Comparison of ENCODE assay signal across 17 cellular contexts in the genomic region with DNA sequence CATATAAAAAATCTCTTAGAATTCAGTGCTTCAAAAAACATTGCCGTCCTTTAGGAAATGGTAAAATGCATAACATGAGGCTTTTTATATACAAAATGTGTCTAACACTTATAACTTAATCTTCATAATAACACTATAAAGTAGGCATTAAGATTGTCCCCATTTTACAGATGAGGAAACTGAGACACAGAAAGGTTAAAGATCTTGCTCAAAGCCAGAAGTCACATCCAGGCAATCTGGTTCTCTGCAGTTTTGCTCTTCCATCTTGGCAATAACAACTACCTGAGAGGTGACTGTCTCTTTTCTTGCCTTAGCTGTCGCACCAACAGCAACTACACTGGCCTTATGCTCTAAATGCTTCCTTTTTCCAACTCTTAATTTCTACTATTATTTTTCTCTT. TPM values are rescaled to one million over a fixed set of nuclear protein-coding genes. Genes with fewer than 3 reads are reported as not detected.
DNase-seq lines count a peak whose midpoint lies in the region; ATAC-seq, FAIRE-seq and TF ChIP-seq lines count a peak whose summit lies in the region.
"Had no signal": no experiment of that assay in that cellular context is flagged by ENCODE, and none has a peak within 500 bp of the region (broad histone marks: within the 10 kb centered on the region; RNA-seq: fewer than 3 reads in every experiment).

No MANE protein-coding gene starts in this region.

- H3K4me3 Mint-ChIP-seq in activated T-cell treated with anti-CD3 and anti-CD28 coated beads, Interleukin-2, amount 50 U/mL, for 24 hours = no peak overlapping the region
- H3K4me3 Mint-ChIP-seq in stimulated activated effector memory CD8-positive, alpha-beta T cell treated with anti-CD3 and anti-CD28 coated beads, Interleukin-12 subunit alpha, Interleukin-12 subunit beta, amount 100 ng/mL, for 72 hours = no peak overlapping the region
- H3K4me3 Mint-ChIP-seq: B cell; CD8-positive, alpha-beta T cell; H9 had no signal

- DNase-seq in activated T-cell treated with anti-CD3 and anti-CD28 coated beads, Interleukin-2, amount 50 U/mL, for 24 hours = no peak
- no peak for DNase-seq in activated T-cell treated with anti-CD3 and anti-CD28 coated beads for 4 hours
- no peak for DNase-seq in GM18507 (ENCODE audit: extremely low spot score, insufficient read length, low read depth)
- no peak for DNase-seq in dorsolateral prefrontal cortex
- DNase-seq in stimulated activated effector memory CD8-positive, alpha-beta T cell treated with anti-CD3 and anti-CD28 coated beads, Interleukin-12 subunit alpha, Interleukin-12 subunit beta, amount 100 ng/mL, for 72 hours (ENCODE audit: low spot score in 2 of 2) = no peak
- DNase-seq: CD8-positive, alpha-beta T cell; DMS 273 treated with DMSO at 0.1 percent for 48 hours; DMS53; DND-41; EL; H9 had no signal

- intact Hi-C loops in dorsolateral prefrontal cortex (cut with DNase I) = no loop called here

- H3K27ac Mint-ChIP-seq in activated T-cell treated with anti-CD3 and anti-CD28 coated beads, Interleukin-2, amount 50 U/mL, for 24 hours = peak overlapping the region; percentile 18
- peak overlapping the region; percentile 15 for H3K27ac Mint-ChIP-seq in stimulated activated effector memory CD8-positive, alpha-beta T cell treated with anti-CD3 and anti-CD28 coated beads, Interleukin-12 subunit alpha, Interleukin-12 subunit beta, amount 100 ng/mL, for 72 hours
- H3K27ac Mint-ChIP-seq: B cell; CD8-positive, alpha-beta T cell; H9 had no signal

- H3K4me1 Mint-ChIP-seq in activated T-cell treated with anti-CD3 and anti-CD28 coated beads, Interleukin-2, amount 50 U/mL, for 24 hours (ENCODE audit: low read depth) = peaks cover 34% of the 10 kb centered on the region
- H3K4me1 Mint-ChIP-seq in stimulated activated effector memory CD8-positive, alpha-beta T cell treated with anti-CD3 and anti-CD28 coated beads, Interleukin-12 subunit alpha, Interleukin-12 subunit beta, amount 100 ng/mL, for 72 hours = peaks cover 9% of the 10 kb centered on the region
- H3K4me1 Mint-ChIP-seq: H9 had no signal

- no peaks in the 10 kb centered on the region for H3K9me3 Mint-ChIP-seq in activated T-cell treated with anti-CD3 and anti-CD28 coated beads, Interleukin-2, amount 50 U/mL, for 24 hours
- no peaks in the 10 kb centered on the region for H3K9me3 Mint-ChIP-seq in stimulated activated effector memory CD8-positive, alpha-beta T cell treated with anti-CD3 and anti-CD28 coated beads, Interleukin-12 subunit alpha, Interleukin-12 subunit beta, amount 100 ng/mL, for 72 hours
- H3K9me3 Mint-ChIP-seq: CD8-positive, alpha-beta T cell; H9 had no signal

- no peak overlapping the region for H3K4me3 ChIP-seq in dorsolateral prefrontal cortex
- H3K4me3 ChIP-seq: BLaER1 treated with 17β-estradiol and CSF1 and Interleukin-3, amounts not matched to agents 10 nM and 100 nM had no signal

- TF ChIP-seq CTCF in dorsolateral prefrontal cortex (IDR thresholded peaks at IDR 0.05 in 54 of 56, conservative IDR thresholded peaks at IDR 0.05 in 2 of 56; ENCODE audit: low read depth in 1 of 56, partially characterized antibody in 56 of 56) = no peak

- no peak for ATAC-seq in stimulated activated effector memory CD8-positive, alpha-beta T cell treated with anti-CD3 and anti-CD28 coated beads, Interleukin-12 subunit alpha, Interleukin-12 subunit beta, amount 100 ng/mL, for 72 hours
- ATAC-seq in GM21381 (IDR thresholded peaks at IDR 0.05; ENCODE audit: unreplicated experiment) = no peak
- ATAC-seq in HG03139 (IDR thresholded peaks at IDR 0.05; ENCODE audit: unreplicated experiment) = no peak
- ATAC-seq: CD8-positive, alpha-beta T cell had no signal

- H3K27me3 ChIP-seq in dorsolateral prefrontal cortex = no peaks in the 10 kb centered on the region
- H3K27me3 ChIP-seq: BLaER1 treated with 17β-estradiol and CSF1 and Interleukin-3, amounts not matched to agents 10 nM and 100 nM had no signal

- peaks cover 65% of the 10 kb centered on the region for H3K36me3 Mint-ChIP-seq in activated T-cell treated with anti-CD3 and anti-CD28 coated beads, Interleukin-2, amount 50 U/mL, for 24 hours (ENCODE audit: low read depth)
- H3K36me3 Mint-ChIP-seq in stimulated activated effector memory CD8-positive, alpha-beta T cell treated with anti-CD3 and anti-CD28 coated beads, Interleukin-12 subunit alpha, Interleukin-12 subunit beta, amount 100 ng/mL, for 72 hours = peaks cover 93% of the 10 kb centered on the region

- peak overlapping the region in 32 of 59 donors; percentile 12 to 86 (median 67) for H3K27ac ChIP-seq in dorsolateral prefrontal cortex
- H3K27ac ChIP-seq: BLaER1 treated with 17β-estradiol and CSF1 and Interleukin-3, amounts not matched to agents 10 nM and 100 nM had no signal

- H3K27me3 Mint-ChIP-seq in activated T-cell treated with anti-CD3 and anti-CD28 coated beads, Interleukin-2, amount 50 U/mL, for 24 hours = no peaks in the 10 kb centered on the region
- H3K27me3 Mint-ChIP-seq: B cell had no signal

- peak; percentile 18 for FAIRE-seq in GM18507 (lab: Jason Lieb, UNC)
- FAIRE-seq: GM12891, H1 had no signal

RNA-seq across cellular contexts. Expression of gene AP1G1, which starts 24.5 kb away (rescaled TPM):
- total RNA-seq in dorsolateral prefrontal cortex = 100 to 1,000 TPM in 99 of 120 experiments, 10 to 100 TPM in 21; 81.3 to 131 (median 109) TPM

RNA-seq across cellular contexts. Expression of gene PHLPP2, which starts 59.6 kb away (rescaled TPM):
- 10 to 100 TPM; 20.7 to 60.6 (median 39.9) TPM for total RNA-seq in dorsolateral prefrontal cortex
